Comparison of ENCODE assay signal across 9 cellular contexts in genomic region chr3:50238549-50239026, GRCh38. TPM values are rescaled to one million over a fixed set of nuclear protein-coding genes. Genes with fewer than 3 reads are reported as not detected.
A peak's percentile ranks its signal among the peaks of the same experiment; 100 is the strongest.
DNase-seq lines count a peak whose midpoint lies in the region; ATAC-seq, FAIRE-seq and TF ChIP-seq lines count a peak whose summit lies in the region.
"Had no signal": no experiment of that assay in that cellular context is flagged by ENCODE, and none has a peak within 500 bp of the region (broad histone marks: within the 10 kb centered on the region; RNA-seq: fewer than 3 reads in every experiment).

No MANE protein-coding gene starts in this region.

- H3K27me3 Mint-ChIP-seq in activated CD4-positive, alpha-beta T cell treated with anti-CD3 and anti-CD28 coated beads, Interleukin-2, amount 10 ng/mL, durations not matched to agents 7 days and 5 days = no peaks in the 10 kb centered on the region
- H3K27me3 Mint-ChIP-seq in activated CD8-positive, alpha-beta T cell treated with anti-CD3 and anti-CD28 coated beads for 36 hours = no peaks in the 10 kb centered on the region

- H3K4me3 Mint-ChIP-seq in activated CD4-positive, alpha-beta T cell treated with anti-CD3 and anti-CD28 coated beads, Interleukin-2, amount 10 ng/mL, durations not matched to agents 7 days and 5 days = peak overlapping the region; percentile 93
- H3K4me3 Mint-ChIP-seq in activated CD8-positive, alpha-beta T cell treated with anti-CD3 and anti-CD28 coated beads for 36 hours = peak overlapping the region; percentile 91

- no peak for DNase-seq in activated CD4-positive, alpha-beta T cell treated with anti-CD3 and anti-CD28 coated beads, Interleukin-2, amount 10 ng/mL, durations not matched to agents 7 days and 5 days
- no peak for DNase-seq in activated CD4-positive, alpha-beta T cell treated with anti-CD3 and anti-CD28 coated beads for 1 hour
- peak; percentile 19 for DNase-seq in activated CD8-positive, alpha-beta T cell treated with anti-CD3 and anti-CD28 coated beads for 36 hours
- DNase-seq in frontal cortex (ENCODE audit: low spot score in 2 of 2) (peak; percentile 68 to 75), occipital lobe (lab: John Stamatoyannopoulos, UW) (peak; percentile 68), SKM-1 (lab: John Stamatoyannopoulos, UW; ENCODE audit: unreplicated experiment) (no peak), SKM-1 treated with dmso at 0.1 percent for 144 hours (lab: John Stamatoyannopoulos, UW; ENCODE audit: unreplicated experiment) (no peak), NCI-H526 treated with DMSO at 0.1 percent for 48 hours (lab: John Stamatoyannopoulos, UW) (no peak)

- CTCF ChIA-PET in activated CD4-positive, alpha-beta T cell treated with anti-CD3 and anti-CD28 coated beads, Interleukin-2, amount 10 ng/mL, durations not matched to agents 7 days and 5 days (lab: Charles Lee) = interaction anchor here (0.6 to 4.3 kb wide), 3 partner anchors 9 to 22 kb away, joined by 4 to 42 read pairs (median 4); no protein-coding TSS in a partner anchor
- CTCF ChIA-PET in activated CD8-positive, alpha-beta T cell treated with anti-CD3 and anti-CD28 coated beads for 36 hours (lab: Charles Lee) = interaction anchor here (1.3 to 14.8 kb wide), 3 partner anchors 5 to 31 kb away, joined by 3 to 239 read pairs (median 36); no protein-coding TSS in a partner anchor

- no peak for TF ChIP-seq CTCF in activated CD8-positive, alpha-beta T cell treated with anti-CD3 and anti-CD28 coated beads for 36 hours (IDR thresholded peaks at IDR 0.05)

- peaks cover 46% of the 10 kb centered on the region for H3K36me3 Mint-ChIP-seq in activated CD4-positive, alpha-beta T cell treated with anti-CD3 and anti-CD28 coated beads, Interleukin-2, amount 10 ng/mL, durations not matched to agents 7 days and 5 days (ENCODE audit: low read depth)
- H3K36me3 Mint-ChIP-seq in activated CD8-positive, alpha-beta T cell treated with anti-CD3 and anti-CD28 coated beads for 36 hours (ENCODE audit: low read depth) = peaks cover 23% of the 10 kb centered on the region

- H3K27ac Mint-ChIP-seq in activated CD4-positive, alpha-beta T cell treated with anti-CD3 and anti-CD28 coated beads, Interleukin-2, amount 10 ng/mL, durations not matched to agents 7 days and 5 days = peak overlapping the region; percentile 97
- peak overlapping the region; percentile 95 for H3K27ac Mint-ChIP-seq in activated CD8-positive, alpha-beta T cell treated with anti-CD3 and anti-CD28 coated beads for 36 hours

- POLR2A ChIA-PET in activated CD4-positive, alpha-beta T cell treated with anti-CD3 and anti-CD28 coated beads, Interleukin-2, amount 10 ng/mL, durations not matched to agents 7 days and 5 days (lab: Charles Lee) = interaction anchor here (0.7 to 1.2 kb wide), 2 partner anchors 11 to 1158 kb away, joined by 3 read pairs; no protein-coding TSS in a partner anchor
- POLR2A ChIA-PET in activated CD8-positive, alpha-beta T cell treated with anti-CD3 and anti-CD28 coated beads for 36 hours (lab: Charles Lee) = interaction anchor here (0.7 to 4.2 kb wide), 4 partner anchors 9 to 53 kb away, joined by 3 to 29 read pairs (median 4); no protein-coding TSS in a partner anchor

- no peak for ATAC-seq in activated CD8-positive, alpha-beta T cell treated with anti-CD3 and anti-CD28 coated beads for 36 hours

- intact Hi-C loops in activated CD8-positive, alpha-beta T cell treated with anti-CD3 and anti-CD28 coated beads for 36 hours (cut with micrococcal nuclease) = no loop called here

- FAIRE-seq in frontal cortex (lab: Jason Lieb, UNC) = no peak
- FAIRE-seq: colon had no signal

- no peaks in the 10 kb centered on the region for H3K9me3 Mint-ChIP-seq in activated CD4-positive, alpha-beta T cell treated with anti-CD3 and anti-CD28 coated beads, Interleukin-2, amount 10 ng/mL, durations not matched to agents 7 days and 5 days
- H3K9me3 Mint-ChIP-seq in activated CD8-positive, alpha-beta T cell treated with anti-CD3 and anti-CD28 coated beads for 36 hours = no peaks in the 10 kb centered on the region

- H3K4me1 Mint-ChIP-seq in activated CD4-positive, alpha-beta T cell treated with anti-CD3 and anti-CD28 coated beads, Interleukin-2, amount 10 ng/mL, durations not matched to agents 7 days and 5 days = peaks cover 65% of the 10 kb centered on the region
- H3K4me1 Mint-ChIP-seq in activated CD8-positive, alpha-beta T cell treated with anti-CD3 and anti-CD28 coated beads for 36 hours (ENCODE audit: low read depth) = peaks cover 56% of the 10 kb centered on the region

RNA-seq across cellular contexts. Expression of gene GNAI2, which starts 2.6 kb away (rescaled TPM):
- total RNA-seq in activated CD4-positive, alpha-beta T cell treated with anti-CD3 and anti-CD28 coated beads, Interleukin-2, amount 10 ng/mL, durations not matched to agents 7 days and 5 days = 100 to 1,000 TPM; 489 to 524 TPM
- 100 to 1,000 TPM; 238 to 242 TPM for total RNA-seq in activated CD8-positive, alpha-beta T cell treated with anti-CD3 and anti-CD28 coated beads for 36 hours
- total RNA-seq in frontal cortex (97.0 TPM), occipital lobe (84.5 TPM)

RNA-seq across cellular contexts. Expression of gene SEMA3B, which starts 30.4 kb away (rescaled TPM):
- total RNA-seq in activated CD4-positive, alpha-beta T cell treated with anti-CD3 and anti-CD28 coated beads, Interleukin-2, amount 10 ng/mL, durations not matched to agents 7 days and 5 days = under 1 TPM; 0.37 to 0.60 TPM
- total RNA-seq in activated CD8-positive, alpha-beta T cell treated with anti-CD3 and anti-CD28 coated beads for 36 hours = 1 to 10 TPM; 1.6 to 2.3 TPM
- total RNA-seq in frontal cortex (2.4 TPM), occipital lobe (2.3 TPM)

RNA-seq across cellular contexts. Expression of gene SLC38A3, which starts 33.5 kb away (rescaled TPM):
- not detected for total RNA-seq in activated CD4-positive, alpha-beta T cell treated with anti-CD3 and anti-CD28 coated beads, Interleukin-2, amount 10 ng/mL, durations not matched to agents 7 days and 5 days
- total RNA-seq in activated CD8-positive, alpha-beta T cell treated with anti-CD3 and anti-CD28 coated beads for 36 hours = under 1 TPM in 1 of 2 experiments, not detected in 1; 0.22 TPM
- total RNA-seq in frontal cortex (2.0 TPM), occipital lobe (5.0 TPM)

RNA-seq across cellular contexts. Expression of gene LSMEM2, which starts 40.3 kb away (rescaled TPM):
- total RNA-seq in activated CD4-positive, alpha-beta T cell treated with anti-CD3 and anti-CD28 coated beads, Interleukin-2, amount 10 ng/mL, durations not matched to agents 7 days and 5 days = not detected
- not detected for total RNA-seq in activated CD8-positive, alpha-beta T cell treated with anti-CD3 and anti-CD28 coated beads for 36 hours
- total RNA-seq in frontal cortex (0.82 TPM), occipital lobe (0.47 TPM)

RNA-seq across cellular contexts. Expression of gene GNAT1, which starts 47.2 kb away (rescaled TPM):
- not detected for total RNA-seq in activated CD4-positive, alpha-beta T cell treated with anti-CD3 and anti-CD28 coated beads, Interleukin-2, amount 10 ng/mL, durations not matched to agents 7 days and 5 days
- total RNA-seq in activated CD8-positive, alpha-beta T cell treated with anti-CD3 and anti-CD28 coated beads for 36 hours = under 1 TPM; 0.11 to 0.23 TPM
- total RNA-seq in frontal cortex = not detected
- total RNA-seq in occipital lobe = not detected

Comparison
In these comparisons a context has a peak if more than half of its experiments do, and no peak if none do; other contexts are left out.
1. DNase-seq: peak in activated CD8-positive, alpha-beta T cell treated with anti-CD3 and anti-CD28 coated beads for 36 hours (single experiment), frontal cortex (2 of 2) and occipital lobe (single experiment); none in activated CD4-positive, alpha-beta T cell treated with anti-CD3 and anti-CD28 coated beads, Interleukin-2, amount 10 ng/mL, durations not matched to agents 7 days and 5 days (single experiment), activated CD4-positive, alpha-beta T cell treated with anti-CD3 and anti-CD28 coated beads for 1 hour (single experiment), SKM-1 (single experiment), SKM-1 treated with dmso at 0.1 percent for 144 hours (single experiment) and NCI-H526 treated with DMSO at 0.1 percent for 48 hours (single experiment).